24 cellular contexts compared by ENCODE assay signal in genomic region chr1:93516164-93516563, GRCh38.
DNase-seq lines count a peak whose midpoint lies in the region; ATAC-seq, FAIRE-seq and TF ChIP-seq lines count a peak whose summit lies in the region.
"Had no signal": no experiment of that assay in that cellular context is flagged by ENCODE, and none has a peak within 500 bp of the region (broad histone marks: within the 10 kb centered on the region; RNA-seq: fewer than 3 reads in every experiment).

No MANE protein-coding gene starts in this region.

- H3K9me1 ChIP-seq in K562 (ENCODE audit: control insufficient read depth, insufficient read depth, low read length), result no peaks in the 10 kb centered on the region

- H3K27ac ChIP-seq in K562 (ENCODE audit: extremely low read depth, low read depth, low read length), result no peak overlapping the region
- H3K27ac ChIP-seq: foreskin keratinocyte, pancreas, right atrium auricular region had no signal

- H3K4me1 Mint-ChIP-seq in stimulated activated naive B cell treated with anti-CD40 and anti-IgM and Interleukin-4, amounts not matched to agents 10 μg/mL and 1 μg/mL and 100 μg/mL, for 72 hours, result peaks cover 2 to 6% of the 10 kb centered on the region in 2 donors
- no peaks in the 10 kb centered on the region for H3K4me1 Mint-ChIP-seq in T-cell
- H3K4me1 Mint-ChIP-seq: activated CD4-positive, alpha-beta T cell treated with anti-CD3 and anti-CD28 coated beads for 36 hours; activated T-helper 17 cell treated with anti-CD3 and anti-CD28 coated beads, Interleukin-2, amount 50 U/mL, for 72 hours; CD4-positive, CD25-positive, alpha-beta regulatory T cell; nephron progenitor cell had no signal

- no TSS peak for BruUV-seq in K562 (replicated peaks; lab: Mats Ljungman, UMichigan)

- H3K79me2 ChIP-seq in K562 (ENCODE audit: control insufficient read depth, insufficient read depth, low read length), result no peaks in the 10 kb centered on the region

- WGBS in K562 (ENCODE audit: insufficient coverage, low coverage, missing lambda C conversion rate), result 69% methylated on average over 5 of the region's 5 CpGs

- peaks cover 0 to 8% of the 10 kb centered on the region in 2 experiments; a peak in 2 of 5 replicates for H3K4me1 ChIP-seq in K562 (replicated peaks in 1 of 2; ENCODE audit: control insufficient read depth in 2 of 2, insufficient read depth in 2 of 2, low read length in 2 of 2)
- H3K4me1 ChIP-seq: pancreas, right atrium auricular region had no signal

- ATAC-seq in K562, result no peak
- ATAC-seq in stimulated activated naive B cell treated with anti-CD40 and anti-IgM and Interleukin-4, amounts not matched to agents 10 μg/mL and 1 μg/mL and 100 μg/mL, for 72 hours (replicated peaks), result no peak
- no peak for ATAC-seq in T-cell (replicated peaks in 1 of 4)
- ATAC-seq: activated CD4-positive, alpha-beta T cell treated with anti-CD3 and anti-CD28 coated beads for 36 hours; activated naive CD4-positive, alpha-beta T cell treated with anti-CD3 and anti-CD28 coated beads, Interleukin-2, amount 50 U/mL, for 72 hours; activated T-helper 17 cell treated with anti-CD3 and anti-CD28 coated beads, Interleukin-2, amount 50 U/mL, for 72 hours; foreskin keratinocyte; left ventricle myocardium superior; pancreas had no signal

- H3K36me3 ChIP-seq in K562 (ENCODE audit: control insufficient read depth, insufficient read depth, low read length), result no peaks in the 10 kb centered on the region
- H3K36me3 ChIP-seq: pancreas, right atrium auricular region had no signal

- intact Hi-C loops in K562 (cut with micrococcal nuclease), result no loop called here

- in situ Hi-C loops in K562 (cut with MboI), result no loop called here

- H4K20me1 ChIP-seq in K562 (replicated peaks; ENCODE audit: control insufficient read depth, insufficient read depth, low read length), result no peaks in the 10 kb centered on the region

- CTCF ChIA-PET in K562 (lab: Yijun Ruan, JAX; ENCODE audit: low intra/inter-chr PET ratio) (no interaction called here), T-cell (lab: Charles Lee) (no interaction called here)

- H3K4me3 ChIP-seq in K562, result no peak overlapping the region
- H3K4me3 ChIP-seq: pancreas, right atrium auricular region had no signal

- no peak overlapping the region for H3K9ac ChIP-seq in K562 (ENCODE audit: insufficient read depth in 1 of 2, low read depth in 2 of 2, low read length in 2 of 2)

- H3K9me3 Mint-ChIP-seq in stimulated activated naive B cell treated with anti-CD40 and anti-IgM and Interleukin-4, amounts not matched to agents 10 μg/mL and 1 μg/mL and 100 μg/mL, for 72 hours, result no peaks in the 10 kb centered on the region
- no peaks in the 10 kb centered on the region for H3K9me3 Mint-ChIP-seq in T-cell
- H3K9me3 Mint-ChIP-seq: activated T-helper 17 cell treated with anti-CD3 and anti-CD28 coated beads, Interleukin-2, amount 50 U/mL, for 72 hours had no signal

- H2AFZ ChIP-seq in K562 (ENCODE audit: low read depth, low read length), result no peak overlapping the region

- peak; percentile 12 for DNase-seq in stimulated activated CD4-positive, alpha-beta T cell treated with anti-CD3 and anti-CD28 coated beads, Interleukin-15, amount 100 ng/mL, for 24 hours
- no peak for DNase-seq in stimulated activated CD4-positive, alpha-beta T cell treated with anti-CD3 and anti-CD28 coated beads, Interleukin-2, amount 100 ng/mL, for 48 hours
- DNase-seq in HT1080 (ENCODE audit: low read depth), result peak; percentile 32
- peak in 1 of 4 experiments; percentile 10 for DNase-seq in K562 (ENCODE audit: extremely low read depth in 1 of 4, low spot score in 3 of 4)
- DNase-seq in stimulated activated naive B cell treated with anti-CD40 and anti-IgM and Interleukin-4, amounts not matched to agents 10 μg/mL and 1 μg/mL and 100 μg/mL, for 72 hours, result no peak
- DNase-seq in mucosa of gallbladder (ENCODE audit: low spot score), result no peak
- no peak for DNase-seq in T-cell
- DNase-seq: activated CD4-positive, alpha-beta T cell treated with anti-CD3 and anti-CD28 coated beads for 36 hours; CD4-positive, CD25-positive, alpha-beta regulatory T cell; H7; IMR-90; left ventricle myocardium superior; NCI-H1436 treated with DMSO at 0.1 percent for 48 hours; NCI-H2171; NCI-H526; nephron progenitor cell; pancreas had no signal

- H3K27me3 Mint-ChIP-seq in stimulated activated naive B cell treated with anti-CD40 and anti-IgM and Interleukin-4, amounts not matched to agents 10 μg/mL and 1 μg/mL and 100 μg/mL, for 72 hours, result no peaks in the 10 kb centered on the region
- H3K27me3 Mint-ChIP-seq in T-cell, result peaks cover 0 to 1% of the 10 kb centered on the region in 2 donors
- H3K27me3 Mint-ChIP-seq: activated CD4-positive, alpha-beta T cell treated with anti-CD3 and anti-CD28 coated beads for 36 hours; activated T-helper 17 cell treated with anti-CD3 and anti-CD28 coated beads, Interleukin-2, amount 50 U/mL, for 72 hours; CD4-positive, CD25-positive, alpha-beta regulatory T cell had no signal

- no peak for TF ChIP-seq EP300 in K562 (IDR thresholded peaks at IDR 0.05; ENCODE audit: low read length)

- no peaks in the 10 kb centered on the region for H3K9me3 ChIP-seq in K562 (replicated peaks; ENCODE audit: control insufficient read depth, insufficient read depth, low read depth, low read length)
- H3K9me3 ChIP-seq: pancreas, right atrium auricular region had no signal

- no peak for FAIRE-seq in K562 (lab: Jason Lieb, UNC)
- FAIRE-seq: astrocyte, GM19239, pancreas, TTC549 had no signal

- no peak for TF ChIP-seq POLR2A in K562 (conservative IDR thresholded peaks at IDR 0.05)

- no peak for TF ChIP-seq CTCF in K562 (IDR thresholded peaks at IDR 0.05 in 2 of 3, conservative IDR thresholded peaks at IDR 0.05 in 1 of 3; ENCODE audit: insufficient read depth in 2 of 3, low read depth in 1 of 3, low read length in 3 of 3)

- H3K27ac Mint-ChIP-seq in stimulated activated naive B cell treated with anti-CD40 and anti-IgM and Interleukin-4, amounts not matched to agents 10 μg/mL and 1 μg/mL and 100 μg/mL, for 72 hours, result peak overlapping the region; percentile 47
- no peak overlapping the region for H3K27ac Mint-ChIP-seq in T-cell
- H3K27ac Mint-ChIP-seq: activated CD4-positive, alpha-beta T cell treated with anti-CD3 and anti-CD28 coated beads for 36 hours; activated T-helper 17 cell treated with anti-CD3 and anti-CD28 coated beads, Interleukin-2, amount 50 U/mL, for 72 hours had no signal

- no peak for TF ChIP-seq RAD21 in K562 (CRISPR knock-in tag; conservative IDR thresholded peaks at IDR 0.05 in 1 of 2, IDR thresholded peaks at IDR 0.05 in 1 of 2)

- POLR2A ChIA-PET in K562 (lab: Yijun Ruan, JAX) (no interaction called here), T-cell (lab: Charles Lee) (no interaction called here)

- no peaks in the 10 kb centered on the region for H3K36me3 Mint-ChIP-seq in stimulated activated naive B cell treated with anti-CD40 and anti-IgM and Interleukin-4, amounts not matched to agents 10 μg/mL and 1 μg/mL and 100 μg/mL, for 72 hours
- H3K36me3 Mint-ChIP-seq in T-cell, result no peaks in the 10 kb centered on the region
- H3K36me3 Mint-ChIP-seq: activated naive CD4-positive, alpha-beta T cell treated with anti-CD3 and anti-CD28 coated beads, Interleukin-2, amount 50 U/mL, for 72 hours; CD4-positive, CD25-positive, alpha-beta regulatory T cell had no signal

- H3K4me3 Mint-ChIP-seq in stimulated activated naive B cell treated with anti-CD40 and anti-IgM and Interleukin-4, amounts not matched to agents 10 μg/mL and 1 μg/mL and 100 μg/mL, for 72 hours, result no peak overlapping the region
- no peak overlapping the region for H3K4me3 Mint-ChIP-seq in T-cell
- H3K4me3 Mint-ChIP-seq: activated CD4-positive, alpha-beta T cell treated with anti-CD3 and anti-CD28 coated beads for 36 hours; activated T-helper 17 cell treated with anti-CD3 and anti-CD28 coated beads, Interleukin-2, amount 50 U/mL, for 72 hours; CD4-positive, CD25-positive, alpha-beta regulatory T cell; nephron progenitor cell had no signal

- no peak overlapping the region for H3K4me2 ChIP-seq in K562 (ENCODE audit: insufficient read depth, low read length)

- H3K27me3 ChIP-seq in K562 (ENCODE audit: control insufficient read depth in 2 of 2, insufficient read depth in 2 of 2, low read length in 2 of 2), result no peaks in the 10 kb centered on the region
- H3K27me3 ChIP-seq: foreskin keratinocyte, pancreas, right atrium auricular region had no signal

TF ChIP-seq in K562, 482 proteins besides CTCF, POLR2A, EP300 and RAD21:
- TF ChIP-seq ZNF224 (CRISPR knock-in tag; IDR thresholded peaks at IDR 0.05) (no peak), POLR2H (tag; IDR thresholded peaks at IDR 0.05; ENCODE audit: low read depth) (peak; percentile 88), TBP (optimal IDR thresholded peaks at IDR 0.05; ENCODE audit: low read depth, low read length) (peak; percentile 87), POLR3A (IDR thresholded peaks at IDR 0.05; ENCODE audit: borderline replicate concordance, extremely low read depth, insufficient read depth, insufficient read length) (peak; percentile 74)

Comparison
In these comparisons a context has a peak if more than half of its experiments do, and no peak if none do; other contexts are left out.
1. DNase-seq: peak in stimulated activated CD4-positive, alpha-beta T cell treated with anti-CD3 and anti-CD28 coated beads, Interleukin-15, amount 100 ng/mL, for 24 hours (single experiment) and HT1080 (single experiment); none in stimulated activated CD4-positive, alpha-beta T cell treated with anti-CD3 and anti-CD28 coated beads, Interleukin-2, amount 100 ng/mL, for 48 hours (0 of 2), stimulated activated naive B cell treated with anti-CD40 and anti-IgM and Interleukin-4, amounts not matched to agents 10 μg/mL and 1 μg/mL and 100 μg/mL, for 72 hours (single experiment), mucosa of gallbladder (single experiment) and T-cell (0 of 34).